ENCODE assay signal across 25 cellular contexts in the genomic region with DNA sequence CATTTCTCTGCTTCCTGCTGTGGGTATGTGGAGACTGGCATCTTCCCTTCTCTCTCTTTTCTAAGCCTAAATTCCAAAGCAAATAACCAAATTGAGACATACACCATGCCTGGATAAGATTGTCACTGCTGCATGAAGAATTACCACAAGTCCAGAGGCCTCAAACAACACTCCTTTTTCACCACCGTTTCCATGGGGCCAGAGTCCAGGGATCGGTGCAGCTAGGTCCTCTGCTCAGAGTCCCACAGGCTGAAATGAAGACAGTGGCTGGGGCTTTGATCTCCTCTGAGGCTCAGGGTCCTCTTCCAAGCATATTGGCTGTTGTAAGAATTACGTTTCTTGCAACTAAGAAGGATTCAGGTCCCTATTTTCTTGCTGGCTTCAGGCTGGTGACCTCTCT.
"Had no signal": no experiment of that assay in that cellular context is flagged by ENCODE, and none has a peak within 500 bp of the region (broad histone marks: within the 10 kb centered on the region; RNA-seq: fewer than 3 reads in every experiment).

No MANE protein-coding gene starts in this region.

- DNase-seq: Kasumi-1, MM.1S, NCI-H1092 treated with DMSO at 0.1 percent for 48 hours, NCI-H1436, NCI-H187, NCI-H2029, NCI-H2081 treated with DMSO at 0.1 percent for 48 hours, NCI-H2171, NCI-H226, NCI-H446, NCI-H510A, NCI-H524 treated with DMSO at 0.1 percent for 48 hours, NCI-H69, NCI-H774, Right ventricle myocardium superior, RPMI8226, SIG-M5 had no signal

- H3K27me3 Mint-ChIP-seq: IgD-negative memory B cell had no signal

- H3K27ac Mint-ChIP-seq: IgD-negative memory B cell had no signal

- H3K4me1 ChIP-seq: SJSA1 had no signal

- H3K4me2 ChIP-seq: KMS-11 had no signal

- H3K4me3 ChIP-seq: K562, SJSA1, SK-N-MC had no signal

- H3K27ac ChIP-seq: HL-60, KMS-11, SJSA1, SK-N-MC had no signal

- H3K4me3 Mint-ChIP-seq: IgD-negative memory B cell had no signal

- FAIRE-seq: HTR-8/SVneo, K562, RCC 7860 had no signal

- H3K36me3 ChIP-seq: SJSA1 had no signal

- ATAC-seq: K562 had no signal

- H3K27me3 ChIP-seq: SJSA1 had no signal

- H3K9ac ChIP-seq: KMS-11 had no signal

- H3K9me3 ChIP-seq: SJSA1 had no signal
